In genomic region chr11:128494418-128495332, GRCh38 we compare ENCODE assay signal across 12 cellular contexts.
DNase-seq lines count a peak whose midpoint lies in the region; ATAC-seq, FAIRE-seq and TF ChIP-seq lines count a peak whose summit lies in the region.
"Had no signal": no experiment of that assay in that cellular context is flagged by ENCODE, and none has a peak within 500 bp of the region (broad histone marks: within the 10 kb centered on the region; RNA-seq: fewer than 3 reads in every experiment).

No MANE protein-coding gene starts in this region.

- FAIRE-seq in frontal cortex (lab: Jason Lieb, UNC): no peak

- peaks cover 49% of the 10 kb centered on the region for H3K36me3 ChIP-seq in thymus (ENCODE audit: control insufficient read depth, insufficient read depth)

- ATAC-seq in activated T-cell treated with anti-CD3 and anti-CD28 coated beads, Interleukin-2, amount 50 U/mL, for 4 hours: peak; percentile 53 to 59
- ATAC-seq in T-cell (replicated peaks in 1 of 4) (peak; percentile 33 to 48 (median 44)), HG02973 (IDR thresholded peaks at IDR 0.05; ENCODE audit: unreplicated experiment) (no peak)

- H3K27me3 Mint-ChIP-seq in activated T-cell treated with anti-CD3 and anti-CD28 coated beads, Interleukin-2, amount 50 U/mL, for 4 hours (ENCODE audit: low read depth): no peaks in the 10 kb centered on the region
- H3K27me3 Mint-ChIP-seq in T-cell: no peaks in the 10 kb centered on the region
- H3K27me3 Mint-ChIP-seq in immature natural killer cell (ENCODE audit: low read depth in 3 of 3): peaks cover 0 to 4% (median 0%) of the 10 kb centered on the region in 3 donors

- no peak for DNase-seq in activated T-cell treated with anti-CD3 and anti-CD28 coated beads, Interleukin-2, amount 50 U/mL, for 4 hours
- no peak for DNase-seq in activated T-cell treated with anti-CD3 and anti-CD28 coated beads for 4 hours
- no peak for DNase-seq in T-cell
- DNase-seq in immature natural killer cell: no peak
- no peak for DNase-seq in frontal cortex (ENCODE audit: low spot score in 2 of 2)
- DNase-seq in HEK293T (ENCODE audit: extremely low spot score): no peak
- DNase-seq: Kasumi-1; NCI-H524; stimulated activated CD4-positive, alpha-beta T cell treated with anti-CD3 and anti-CD28 coated beads, Interleukin-2, amount 100 ng/mL, for 24 hours had no signal

- no peaks in the 10 kb centered on the region for H3K9me3 ChIP-seq in thymus (ENCODE audit: control insufficient read depth)
- H3K9me3 ChIP-seq: neutrophil had no signal

- CTCF ChIA-PET in T-cell (lab: Charles Lee): interaction anchor here in 1 of 2 donors (0.5 to 5.4 kb wide), 5 partner anchors 9 to 321 kb away, joined by 3 to 30 read pairs (median 5); no protein-coding TSS in a partner anchor
- CTCF ChIA-PET in HEK293T (lab: Yijun Ruan, JAX): interaction anchor here (0.6 kb wide), 1 partner anchor 78 kb away, joined by 3 read pairs; no protein-coding TSS in a partner anchor

- peak overlapping the region; percentile 53 for H3K27ac ChIP-seq in thymus (ENCODE audit: low read depth)
- H3K27ac ChIP-seq: neutrophil had no signal

- H3K27me3 ChIP-seq in thymus (ENCODE audit: control insufficient read depth, insufficient read depth): no peaks in the 10 kb centered on the region
- H3K27me3 ChIP-seq: neutrophil had no signal

- peak overlapping the region; percentile 68 for H3K4me3 Mint-ChIP-seq in activated T-cell treated with anti-CD3 and anti-CD28 coated beads, Interleukin-2, amount 50 U/mL, for 4 hours
- H3K4me3 Mint-ChIP-seq in T-cell: peak overlapping the region; percentile 69 to 99 (median 78)
- H3K4me3 Mint-ChIP-seq in immature natural killer cell: peak overlapping the region; percentile 55 to 86 (median 66)

- H3K27ac Mint-ChIP-seq in T-cell (peak overlapping the region; percentile 97), immature natural killer cell (peak overlapping the region; percentile 86 to 94 (median 88))

- peaks cover 43% of the 10 kb centered on the region for H3K36me3 Mint-ChIP-seq in activated T-cell treated with anti-CD3 and anti-CD28 coated beads, Interleukin-2, amount 50 U/mL, for 4 hours (ENCODE audit: insufficient read depth)
- H3K36me3 Mint-ChIP-seq in T-cell (peaks cover 79% of the 10 kb centered on the region), immature natural killer cell (peaks cover 12 to 35% (median 13%) of the 10 kb centered on the region in 3 donors)

- H3K4me1 Mint-ChIP-seq in activated T-cell treated with anti-CD3 and anti-CD28 coated beads, Interleukin-2, amount 50 U/mL, for 4 hours (ENCODE audit: low read depth): peaks cover 96% of the 10 kb centered on the region
- H3K4me1 Mint-ChIP-seq in T-cell (peaks cover 97 to 100% (median 98%) of the 10 kb centered on the region in 3 donors), immature natural killer cell (peaks cover 98 to 100% of the 10 kb centered on the region in 2 donors)

- no peak overlapping the region for H3K4me3 ChIP-seq in thymus (ENCODE audit: low read length)

- POLR2A ChIA-PET in T-cell (lab: Charles Lee) (interaction anchor here (0.7 to 1.5 kb wide), 7 partner anchors 9 to 49 kb away, joined by 3 to 4 read pairs (median 3); no protein-coding TSS in a partner anchor), HEK293T (lab: Yijun Ruan, JAX) (no interaction called here)

- 80% methylated on average over 3 of the region's 3 CpGs for WGBS in thymus

- H3K9me3 Mint-ChIP-seq in activated T-cell treated with anti-CD3 and anti-CD28 coated beads, Interleukin-2, amount 50 U/mL, for 4 hours: no peaks in the 10 kb centered on the region
- no peaks in the 10 kb centered on the region for H3K9me3 Mint-ChIP-seq in T-cell
- H3K9me3 Mint-ChIP-seq in immature natural killer cell: no peaks in the 10 kb centered on the region

- H3K4me1 ChIP-seq in thymus (ENCODE audit: control insufficient read depth, insufficient read depth, low read length): peaks cover 63% of the 10 kb centered on the region

TF ChIP-seq in HEK293T, 16 proteins besides CTCF, POLR2A, EP300 and RAD21:
- TF ChIP-seq FOXA1 (IDR thresholded peaks at IDR 0.05) (no peak), TARDBP (IDR thresholded peaks at IDR 0.05) (no peak)
